In the genomic region with DNA sequence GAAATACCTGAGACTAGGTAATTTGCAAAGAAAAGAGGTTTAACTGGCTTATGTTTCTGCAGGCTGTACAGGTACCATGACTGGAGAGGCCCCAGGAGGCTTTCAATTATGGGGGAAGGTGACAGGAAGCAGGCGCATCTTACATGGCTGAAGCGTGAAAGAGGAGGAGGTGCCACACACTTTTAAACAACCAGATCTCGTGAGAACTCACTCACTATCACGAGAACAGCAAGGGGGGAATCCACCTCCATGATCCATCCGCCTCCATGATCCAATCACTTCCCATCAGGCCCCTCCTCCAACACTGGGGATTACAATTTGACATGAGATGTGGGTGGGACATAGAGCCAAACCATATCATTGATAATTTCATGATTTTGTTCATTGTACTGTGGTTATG, we compare ENCODE assay signal across 24 cellular contexts.
"Had no signal": no experiment of that assay in that cellular context is flagged by ENCODE, and none has a peak within 500 bp of the region (broad histone marks: within the 10 kb centered on the region; RNA-seq: fewer than 3 reads in every experiment).

No MANE protein-coding gene starts in this region.

- H3K36me3 Mint-ChIP-seq: naive B cell had no signal

- ATAC-seq: left ventricle myocardium superior; lower lobe of right lung; mucosa of descending colon; natural killer cell treated with Interleukin-12 subunit alpha and Interleukin-12 subunit beta and Interleukin-15 and Interleukin-18, amount 100 ng/mL, for 72 hours; stimulated activated memory B cell treated with anti-CD40 and anti-IgM and Interleukin-4, amounts not matched to agents 10 μg/mL and 1 μg/mL and 100 μg/mL, for 72 hours; stimulated activated naive CD8-positive, alpha-beta T cell treated with anti-CD3 and anti-CD28 coated beads, Interleukin-15, Interleukin-2, amounts not matched to agents 100 U/mL and 50 U/mL, for 24 hours had no signal

- H3K27ac ChIP-seq: dorsolateral prefrontal cortex, lower lobe of right lung, prostate gland, right atrium auricular region, skin epidermis, spleen, testis, tibial artery had no signal

- H3K27me3 ChIP-seq: dorsolateral prefrontal cortex, right atrium auricular region, testis had no signal

- H3K36me3 ChIP-seq: prostate gland, right atrium auricular region, tibial artery had no signal

- H3K9me3 ChIP-seq: lower lobe of right lung, mucosa of descending colon, prostate gland, right atrium auricular region, spleen, testis, tibial artery had no signal

- H3K27ac Mint-ChIP-seq: mesothelial cell of epicardium; naive B cell; natural killer cell treated with Interleukin-12 subunit alpha and Interleukin-12 subunit beta and Interleukin-15 and Interleukin-18, amount 100 ng/mL, for 72 hours; stimulated activated memory B cell treated with anti-CD40 and anti-IgM and Interleukin-4, amounts not matched to agents 10 μg/mL and 1 μg/mL and 100 μg/mL, for 72 hours; type B pancreatic cell had no signal

- DNase-seq: dorsolateral prefrontal cortex; effector CD4-positive, alpha-beta T cell; hypothalamus; left ventricle myocardium superior; lower lobe of right lung; mucosa of descending colon; naive B cell; nucleus accumbens; spleen; stimulated activated CD4-positive, alpha-beta T cell treated with anti-CD3 and anti-CD28 coated beads, Interleukin-4, amount 100 ng/mL, for 4 hours; stimulated activated naive CD8-positive, alpha-beta T cell treated with anti-CD3 and anti-CD28 coated beads, Interleukin-15, Interleukin-2, amounts not matched to agents 100 U/mL and 50 U/mL, for 24 hours; substantia nigra; testis; tibial artery had no signal

- FAIRE-seq: colon, frontal cortex, keratinocyte had no signal

- H3K4me3 Mint-ChIP-seq: mesothelial cell of epicardium; naive B cell; natural killer cell treated with Interleukin-12 subunit alpha and Interleukin-12 subunit beta and Interleukin-15 and Interleukin-18, amount 100 ng/mL, for 72 hours; stimulated activated memory B cell treated with anti-CD40 and anti-IgM and Interleukin-4, amounts not matched to agents 10 μg/mL and 1 μg/mL and 100 μg/mL, for 72 hours; type B pancreatic cell had no signal

- H3K4me3 ChIP-seq: dorsolateral prefrontal cortex, lower lobe of right lung, mucosa of descending colon, prostate gland, right atrium auricular region, skin epidermis, spleen, testis, tibial artery had no signal

- H3K9me3 Mint-ChIP-seq: mesothelial cell of epicardium; naive B cell; natural killer cell treated with Interleukin-12 subunit alpha and Interleukin-12 subunit beta and Interleukin-15 and Interleukin-18, amount 100 ng/mL, for 72 hours; stimulated activated memory B cell treated with anti-CD40 and anti-IgM and Interleukin-4, amounts not matched to agents 10 μg/mL and 1 μg/mL and 100 μg/mL, for 72 hours; type B pancreatic cell had no signal
